ENCODE assay signal across 17 cellular contexts in genomic region chr9:28134577-28134976, GRCh38.
A peak's percentile ranks its signal among the peaks of the same experiment; 100 is the strongest.
DNase-seq lines count a peak whose midpoint lies in the region; ATAC-seq and TF ChIP-seq lines count a peak whose summit lies in the region.
"Had no signal": no experiment of that assay in that cellular context is flagged by ENCODE, and none has a peak within 500 bp of the region (broad histone marks: within the 10 kb centered on the region; RNA-seq: fewer than 3 reads in every experiment).

No MANE protein-coding gene starts in this region.

- H3K36me3 Mint-ChIP-seq in WTC11 (no peaks in the 10 kb centered on the region), Caco-2 (ENCODE audit: insufficient read depth, unreplicated experiment) (no peaks in the 10 kb centered on the region)
- no peaks in the 10 kb centered on the region for H3K36me3 Mint-ChIP-seq in CD4-positive, alpha-beta memory T cell

- no peak for TF ChIP-seq CTCF in WTC11 (IDR thresholded peaks at IDR 0.05)
- TF ChIP-seq CTCF in smooth muscle cell (IDR thresholded peaks at IDR 0.05; ENCODE audit: borderline replicate concordance, insufficient read depth, poor library complexity, severe bottlenecking): no peak
- no peak for TF ChIP-seq CTCF in Caco-2 (IDR thresholded peaks at IDR 0.05; ENCODE audit: insufficient read depth in 1 of 2, low read depth in 1 of 2, low read length in 1 of 2, severe bottlenecking in 1 of 2, unreplicated experiment in 1 of 2)

- peak overlapping the region; percentile 74 for H3K27ac ChIP-seq in smooth muscle cell (ENCODE audit: low read depth)
- H3K27ac ChIP-seq in CD4-positive, alpha-beta memory T cell (ENCODE audit: low read depth, low read length): no peak overlapping the region
- H3K27ac ChIP-seq: 22Rv1, RWPE1, SK-N-MC had no signal

- peak overlapping the region; percentile 79 for H3K4me2 ChIP-seq in smooth muscle cell

- DNase-seq in DMS153 treated with DMSO at 0.1 percent for 48 hours (lab: John Stamatoyannopoulos, UW; ENCODE audit: unreplicated experiment) (peak; percentile 13), DMS153 (lab: John Stamatoyannopoulos, UW) (no peak), SHP77 (lab: John Stamatoyannopoulos, UW) (peak; percentile 3 to 18), SHP77 treated with DMSO at 0.1 percent for 48 hours (lab: John Stamatoyannopoulos, UW) (no peak), WTC11 (ENCODE audit: low spot score) (no peak), smooth muscle cell (lab: John Stamatoyannopoulos, UW; ENCODE audit: unreplicated experiment) (no peak), Caco-2 (no peak)
- no peak for DNase-seq in CD4-positive, alpha-beta memory T cell
- DNase-seq: C1 segment of cervical spinal cord, GF-D8, HCEC 1CT, NCI-H1930, NCI-H2227 treated with DMSO at 0.1 percent for 48 hours, T-helper 1 cell had no signal

- H4K20me1 ChIP-seq in smooth muscle cell (ENCODE audit: low read depth): no peaks in the 10 kb centered on the region

- no peaks in the 10 kb centered on the region for H3K36me3 ChIP-seq in smooth muscle cell (ENCODE audit: low read depth)
- H3K36me3 ChIP-seq in Caco-2 (ENCODE audit: control insufficient read depth, insufficient read depth, low read length): no peaks in the 10 kb centered on the region
- no peaks in the 10 kb centered on the region for H3K36me3 ChIP-seq in CD4-positive, alpha-beta memory T cell (ENCODE audit: insufficient read depth, low read length)

- no peak overlapping the region for H3K27ac Mint-ChIP-seq in WTC11
- no peak overlapping the region for H3K27ac Mint-ChIP-seq in Caco-2 (ENCODE audit: unreplicated experiment)
- no peak overlapping the region for H3K27ac Mint-ChIP-seq in CD4-positive, alpha-beta memory T cell

- intact Hi-C loops in Caco-2 (cut with micrococcal nuclease; ENCODE audit: unreplicated experiment): no loop called here
- intact Hi-C loops in CD4-positive, alpha-beta memory T cell (cut with micrococcal nuclease): no loop called here

- POLR2A ChIA-PET in WTC11 (lab: Charles Lee): no interaction called here
- POLR2A ChIA-PET in Caco-2 (lab: Charles Lee): no interaction called here
- POLR2A ChIA-PET in CD4-positive, alpha-beta memory T cell (lab: Charles Lee; ENCODE audit: partially characterized antibody): no interaction called here

- no peaks in the 10 kb centered on the region for H3K79me2 ChIP-seq in smooth muscle cell (ENCODE audit: low read depth)

- BruUV-seq in Caco-2 (replicated peaks; lab: Mats Ljungman, UMichigan): no TSS peak

- H3K27me3 Mint-ChIP-seq in WTC11 (ENCODE audit: low read depth) (no peaks in the 10 kb centered on the region), Caco-2 (ENCODE audit: insufficient read depth, unreplicated experiment) (no peaks in the 10 kb centered on the region)
- H3K27me3 Mint-ChIP-seq in CD4-positive, alpha-beta memory T cell: no peaks in the 10 kb centered on the region

- H3K4me1 Mint-ChIP-seq in WTC11: no peaks in the 10 kb centered on the region
- no peaks in the 10 kb centered on the region for H3K4me1 Mint-ChIP-seq in Caco-2 (ENCODE audit: low read depth, unreplicated experiment)
- no peaks in the 10 kb centered on the region for H3K4me1 Mint-ChIP-seq in CD4-positive, alpha-beta memory T cell

- peaks cover 24% of the 10 kb centered on the region for H3K4me1 ChIP-seq in smooth muscle cell (ENCODE audit: low read depth)
- H3K4me1 ChIP-seq in Caco-2: no peaks in the 10 kb centered on the region
- H3K4me1 ChIP-seq in CD4-positive, alpha-beta memory T cell (ENCODE audit: insufficient read depth, low read length): no peaks in the 10 kb centered on the region

- H3K9ac ChIP-seq in smooth muscle cell (ENCODE audit: low read depth): no peak overlapping the region

- 44% methylated on average over 6 of the region's 6 CpGs for WGBS in smooth muscle cell (ENCODE audit: low lambda C conversion rate)

- ATAC-seq in WTC11: peak; percentile 39; the same call in 1 of the 2 replicates

- H3K9me3 Mint-ChIP-seq in WTC11: no peaks in the 10 kb centered on the region
- H3K9me3 Mint-ChIP-seq in Caco-2 (ENCODE audit: unreplicated experiment): no peaks in the 10 kb centered on the region
- peaks cover 0 to 2% (median 0%) of the 10 kb centered on the region in 8 donors for H3K9me3 Mint-ChIP-seq in CD4-positive, alpha-beta memory T cell

- H3K9me3 ChIP-seq in smooth muscle cell (replicated peaks; ENCODE audit: low read depth) (no peaks in the 10 kb centered on the region), Caco-2 (no peaks in the 10 kb centered on the region)
- no peaks in the 10 kb centered on the region for H3K9me3 ChIP-seq in CD4-positive, alpha-beta memory T cell (ENCODE audit: control insufficient read depth in 1 of 2, low read length in 2 of 2)

- peaks cover 10% of the 10 kb centered on the region for H3F3A ChIP-seq in smooth muscle cell (ENCODE audit: low read depth)

- H3K4me3 Mint-ChIP-seq in WTC11: no peak overlapping the region
- H3K4me3 Mint-ChIP-seq in Caco-2 (ENCODE audit: unreplicated experiment): no peak overlapping the region
- no peak overlapping the region for H3K4me3 Mint-ChIP-seq in CD4-positive, alpha-beta memory T cell

- H2AFZ ChIP-seq in smooth muscle cell (ENCODE audit: low read depth): no peak overlapping the region

- no peaks in the 10 kb centered on the region for H3K27me3 ChIP-seq in smooth muscle cell (ENCODE audit: low read depth)
- no peaks in the 10 kb centered on the region for H3K27me3 ChIP-seq in Caco-2 (replicated peaks; ENCODE audit: control insufficient read depth, insufficient read depth, low read length)
- H3K27me3 ChIP-seq in CD4-positive, alpha-beta memory T cell (ENCODE audit: insufficient read depth, low read length): no peaks in the 10 kb centered on the region

- H3K4me3 ChIP-seq in smooth muscle cell (no peak overlapping the region), Caco-2 (ENCODE audit: low read depth, low read length) (no peak overlapping the region)
- no peak overlapping the region for H3K4me3 ChIP-seq in CD4-positive, alpha-beta memory T cell (ENCODE audit: low read length in 2 of 2)
- H3K4me3 ChIP-seq: SK-N-MC had no signal

- CTCF ChIA-PET in WTC11 (lab: Charles Lee): no interaction called here
- CTCF ChIA-PET in Caco-2 (lab: Charles Lee): interaction anchor here (0.6 kb wide), 1 partner anchor 840 kb away, joined by 3 read pairs; no protein-coding TSS in a partner anchor
- CTCF ChIA-PET in CD4-positive, alpha-beta memory T cell (lab: Charles Lee; ENCODE audit: partially characterized antibody): no interaction called here

TF ChIP-seq in WTC11, 78 proteins besides CTCF, POLR2A, EP300 and RAD21 (continues in another document):
- TF ChIP-seq HMGXB4 (CRISPR knock-in tag; IDR thresholded peaks at IDR 0.05): no peak
- TF ChIP-seq ZNF423 (CRISPR knock-in tag; IDR thresholded peaks at IDR 0.05): no peak
- no peak for TF ChIP-seq IRF2 (CRISPR knock-in tag; IDR thresholded peaks at IDR 0.05; ENCODE audit: borderline replicate concordance, low read depth)
- no peak for TF ChIP-seq ELF4 (CRISPR knock-in tag; IDR thresholded peaks at IDR 0.05; ENCODE audit: low read depth)
- no peak for TF ChIP-seq GTF2I (CRISPR knock-in tag; conservative IDR thresholded peaks at IDR 0.05)
- TF ChIP-seq ERG (CRISPR knock-in tag; IDR thresholded peaks at IDR 0.05): no peak
- TF ChIP-seq GABPB1 (CRISPR knock-in tag; IDR thresholded peaks at IDR 0.05): no peak
- TF ChIP-seq ZNF416 (CRISPR knock-in tag; IDR thresholded peaks at IDR 0.05): no peak
- no peak for TF ChIP-seq NR2C2 (CRISPR knock-in tag; IDR thresholded peaks at IDR 0.05)
- no peak for TF ChIP-seq RORB (CRISPR knock-in tag; IDR thresholded peaks at IDR 0.05)
- no peak for TF ChIP-seq TP53 (CRISPR knock-in tag; IDR thresholded peaks at IDR 0.05)
- no peak for TF ChIP-seq ZNF263 (CRISPR knock-in tag; IDR thresholded peaks at IDR 0.05; ENCODE audit: low read depth)
- TF ChIP-seq FOXP4 (CRISPR knock-in tag; IDR thresholded peaks at IDR 0.05): no peak

Comparison
In these comparisons a context has a peak if more than half of its experiments do, and no peak if none do; other contexts are left out.
1. DNase-seq: peak in DMS153 treated with DMSO at 0.1 percent for 48 hours (single experiment) and SHP77 (2 of 2); none in DMS153 (single experiment), SHP77 treated with DMSO at 0.1 percent for 48 hours (single experiment), WTC11 (single experiment), smooth muscle cell (single experiment), Caco-2 (0 of 2) and CD4-positive, alpha-beta memory T cell (0 of 5).